ENCODE assay signal across 1 cellular context in genomic region chr3:119731545-119732343, GRCh38.
TF ChIP-seq lines count a peak whose summit lies in the region.

No MANE protein-coding gene starts in this region.

TF ChIP-seq in K562, 482 proteins besides CTCF, POLR2A, EP300 and RAD21 (continued from another document):
- TF ChIP-seq AFF1 (IDR thresholded peaks at IDR 0.05; ENCODE audit: low read depth in 1 of 2, partially characterized antibody in 2 of 2) (no peak), JUND (IDR thresholded peaks at IDR 0.05; ENCODE audit: borderline replicate concordance, low read depth, low read length) (peak; percentile 25; the same call in 1 of the 2 replicates), JUND (tag; IDR thresholded peaks at IDR 0.05; ENCODE audit: borderline replicate concordance, low read depth, low read length) (no peak)
TF ChIP-seq in K562: peak in this region for 2.
